16 cellular contexts compared by ENCODE assay signal in the genomic region with DNA sequence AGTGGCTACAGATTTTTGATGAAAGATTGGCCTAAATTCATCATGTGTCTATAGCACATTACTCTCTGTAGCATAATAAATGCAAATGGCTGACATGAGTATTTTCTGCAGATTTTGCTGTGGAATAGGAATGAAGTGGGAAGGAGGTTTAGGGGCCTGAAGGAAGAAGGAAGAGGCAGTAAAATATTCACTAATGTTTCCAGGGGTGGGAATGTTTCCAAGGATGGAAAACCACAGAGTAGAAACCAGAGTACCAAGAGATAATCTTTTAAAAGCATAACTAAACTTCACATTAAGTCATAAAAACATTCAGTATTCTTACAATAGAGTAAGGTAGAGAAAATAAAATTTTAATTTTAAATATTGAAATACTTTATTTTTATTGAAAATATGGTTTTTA.
"Had no signal": no experiment of that assay in that cellular context is flagged by ENCODE, and none has a peak within 500 bp of the region (broad histone marks: within the 10 kb centered on the region; RNA-seq: fewer than 3 reads in every experiment).

No MANE protein-coding gene starts in this region.

- DNase-seq: activated CD4-positive, alpha-beta T cell treated with anti-CD3 and anti-CD28 coated beads, Interleukin-2, amount 10 ng/mL, durations not matched to agents 7 days and 5 days; activated CD4-positive, CD25-positive, alpha-beta regulatory T cell; activated CD8-positive, alpha-beta memory T cell treated with anti-CD3 and anti-CD28 coated beads, Interleukin-2, amount 50 U/mL, for 48 hours; activated gamma-delta T cell; activated T-cell treated with anti-CD3 and anti-CD28 coated beads, Interleukin-2, amount 50 U/mL, for 72 hours; amniotic stem cell; brain microvascular endothelial cell; effector CD8-positive, alpha-beta T cell; left lung; natural killer cell; occipital lobe; small intestine; stimulated activated naive CD8-positive, alpha-beta T cell treated with anti-CD3 and anti-CD28 coated beads, Interleukin-15, Interleukin-2, amounts not matched to agents 100 U/mL and 50 U/mL, for 24 hours had no signal

- ATAC-seq: activated naive CD4-positive, alpha-beta T cell treated with anti-CD3 and anti-CD28 coated beads, Interleukin-2, amount 50 U/mL, for 72 hours; activated T-cell treated with anti-CD3 and anti-CD28 coated beads, Interleukin-2, amount 50 U/mL, for 72 hours; gastrocnemius medialis; left lung; natural killer cell; stimulated activated naive CD8-positive, alpha-beta T cell treated with anti-CD3 and anti-CD28 coated beads, Interleukin-15, Interleukin-2, amounts not matched to agents 100 U/mL and 50 U/mL, for 24 hours had no signal

- FAIRE-seq: keratinocyte, small intestine had no signal
